Comparison of ENCODE assay signal across 1 cellular context in the genomic region with DNA sequence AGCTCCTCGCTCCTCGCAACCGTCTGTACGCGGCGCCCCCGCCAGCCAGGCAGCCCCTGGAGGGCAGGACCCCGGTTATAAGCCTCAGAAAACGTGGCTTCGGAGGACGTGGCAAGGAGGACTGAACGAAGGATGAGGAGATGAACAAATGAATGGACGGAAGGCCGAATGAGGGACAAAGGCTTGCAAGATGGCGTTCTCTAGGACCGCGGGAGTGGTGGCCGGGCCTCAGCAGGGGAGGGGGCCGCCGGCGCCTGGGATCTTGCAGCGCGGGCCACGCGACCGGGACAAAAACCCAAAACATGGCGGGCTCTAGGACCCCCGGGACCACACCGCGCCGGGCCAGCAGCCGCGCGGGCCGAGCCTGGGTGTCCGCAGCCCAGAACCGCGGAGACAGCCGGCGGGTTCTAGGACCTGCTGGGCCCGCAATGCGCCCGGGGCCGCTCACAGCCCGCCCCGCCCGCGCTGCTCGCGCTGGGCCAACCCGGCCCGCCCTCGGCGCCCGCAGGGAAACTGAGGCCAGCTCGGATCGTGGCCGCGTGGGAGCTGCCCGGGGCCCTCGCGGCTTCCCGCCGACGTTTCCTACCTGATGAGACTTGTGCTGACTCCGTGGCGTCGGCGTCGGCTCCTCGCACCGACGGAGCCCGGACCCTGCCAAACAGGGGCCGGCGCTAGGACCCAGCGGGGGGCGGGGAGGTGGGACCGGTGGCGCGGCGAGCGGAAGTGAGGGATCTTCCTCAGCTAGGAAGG.
TF ChIP-seq lines count a peak whose summit lies in the region.

No MANE protein-coding gene starts in this region.

TF ChIP-seq in WTC11, 78 proteins besides CTCF, POLR2A, EP300 and RAD21 (continued from another document and continues in another):
- TF ChIP-seq, protein P1, sequence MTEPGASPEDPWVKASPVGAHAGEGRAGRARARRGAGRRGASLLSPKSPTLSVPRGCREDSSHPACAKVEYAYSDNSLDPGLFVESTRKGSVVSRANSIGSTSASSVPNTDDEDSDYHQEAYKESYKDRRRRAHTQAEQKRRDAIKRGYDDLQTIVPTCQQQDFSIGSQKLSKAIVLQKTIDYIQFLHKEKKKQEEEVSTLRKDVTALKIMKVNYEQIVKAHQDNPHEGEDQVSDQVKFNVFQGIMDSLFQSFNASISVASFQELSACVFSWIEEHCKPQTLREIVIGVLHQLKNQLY (CRISPR knock-in tag; IDR thresholded peaks at IDR 0.05), result no peak
- TF ChIP-seq ZNF396 (CRISPR knock-in tag; IDR thresholded peaks at IDR 0.05; ENCODE audit: borderline replicate concordance) (no peak), TP53 (CRISPR knock-in tag; IDR thresholded peaks at IDR 0.05) (no peak), ZNF416 (CRISPR knock-in tag; IDR thresholded peaks at IDR 0.05) (peak; percentile 77; the same call in 1 of the 2 replicates), ZBTB21 (CRISPR knock-in tag; IDR thresholded peaks at IDR 0.05; ENCODE audit: borderline replicate concordance) (no peak), JUN (CRISPR knock-in tag; IDR thresholded peaks at IDR 0.05) (no peak), ZNF263 (CRISPR knock-in tag; IDR thresholded peaks at IDR 0.05; ENCODE audit: low read depth) (no peak), NFATC4 (CRISPR knock-in tag; IDR thresholded peaks at IDR 0.05) (no peak), NR3C1 (CRISPR knock-in tag; conservative IDR thresholded peaks at IDR 0.05; ENCODE audit: low read depth) (no peak), FOXK1 (CRISPR knock-in tag; IDR thresholded peaks at IDR 0.05) (peak; percentile 49), HMGA2 (CRISPR knock-in tag; IDR thresholded peaks at IDR 0.05) (no peak), ZNF423 (CRISPR knock-in tag; IDR thresholded peaks at IDR 0.05) (no peak), PRRX2 (CRISPR knock-in tag; IDR thresholded peaks at IDR 0.05) (0 out of 2 replicates have a peak, but pooled peaks have one; percentile 79), NFE2L1 (CRISPR knock-in tag; IDR thresholded peaks at IDR 0.05) (peak; percentile 59; the same call in 1 of the 2 replicates)
- TF ChIP-seq, protein P2, sequence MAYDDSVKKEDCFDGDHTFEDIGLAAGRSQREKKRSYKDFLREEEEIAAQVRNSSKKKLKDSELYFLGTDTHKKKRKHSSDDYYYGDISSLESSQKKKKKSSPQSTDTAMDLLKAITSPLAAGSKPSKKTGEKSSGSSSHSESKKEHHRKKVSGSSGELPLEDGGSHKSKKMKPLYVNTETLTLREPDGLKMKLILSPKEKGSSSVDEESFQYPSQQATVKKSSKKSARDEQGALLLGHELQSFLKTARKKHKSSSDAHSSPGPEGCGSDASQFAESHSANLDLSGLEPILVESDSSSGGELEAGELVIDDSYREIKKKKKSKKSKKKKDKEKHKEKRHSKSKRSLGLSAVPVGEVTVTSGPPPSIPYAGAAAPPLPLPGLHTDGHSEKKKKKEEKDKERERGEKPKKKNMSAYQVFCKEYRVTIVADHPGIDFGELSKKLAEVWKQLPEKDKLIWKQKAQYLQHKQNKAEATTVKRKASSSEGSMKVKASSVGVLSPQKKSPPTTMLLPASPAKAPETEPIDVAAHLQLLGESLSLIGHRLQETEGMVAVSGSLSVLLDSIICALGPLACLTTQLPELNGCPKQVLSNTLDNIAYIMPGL (CRISPR knock-in tag; IDR thresholded peaks at IDR 0.05), result no peak; the same call in 1 of the 2 replicates
- TF ChIP-seq, protein P3, sequence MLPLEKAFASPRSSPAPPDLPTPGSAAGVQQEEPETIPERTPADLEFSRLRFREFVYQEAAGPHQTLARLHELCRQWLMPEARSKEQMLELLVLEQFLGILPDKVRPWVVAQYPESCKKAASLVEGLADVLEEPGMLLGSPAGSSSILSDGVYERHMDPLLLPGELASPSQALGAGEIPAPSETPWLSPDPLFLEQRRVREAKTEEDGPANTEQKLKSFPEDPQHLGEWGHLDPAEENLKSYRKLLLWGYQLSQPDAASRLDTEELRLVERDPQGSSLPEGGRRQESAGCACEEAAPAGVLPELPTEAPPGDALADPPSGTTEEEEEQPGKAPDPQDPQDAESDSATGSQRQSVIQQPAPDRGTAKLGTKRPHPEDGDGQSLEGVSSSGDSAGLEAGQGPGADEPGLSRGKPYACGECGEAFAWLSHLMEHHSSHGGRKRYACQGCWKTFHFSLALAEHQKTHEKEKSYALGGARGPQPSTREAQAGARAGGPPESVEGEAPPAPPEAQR (CRISPR knock-in tag; IDR thresholded peaks at IDR 0.05), result no peak
- TF ChIP-seq, protein P4, sequence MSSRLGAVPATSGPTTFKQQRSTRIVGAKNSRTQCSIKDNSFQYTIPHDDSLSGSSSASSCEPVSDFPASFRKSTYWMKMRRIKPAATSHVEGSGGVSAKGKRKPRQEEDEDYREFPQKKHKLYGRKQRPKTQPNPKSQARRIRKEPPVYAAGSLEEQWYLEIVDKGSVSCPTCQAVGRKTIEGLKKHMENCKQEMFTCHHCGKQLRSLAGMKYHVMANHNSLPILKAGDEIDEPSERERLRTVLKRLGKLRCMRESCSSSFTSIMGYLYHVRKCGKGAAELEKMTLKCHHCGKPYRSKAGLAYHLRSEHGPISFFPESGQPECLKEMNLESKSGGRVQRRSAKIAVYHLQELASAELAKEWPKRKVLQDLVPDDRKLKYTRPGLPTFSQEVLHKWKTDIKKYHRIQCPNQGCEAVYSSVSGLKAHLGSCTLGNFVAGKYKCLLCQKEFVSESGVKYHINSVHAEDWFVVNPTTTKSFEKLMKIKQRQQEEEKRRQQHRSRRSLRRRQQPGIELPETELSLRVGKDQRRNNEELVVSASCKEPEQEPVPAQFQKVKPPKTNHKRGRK (CRISPR knock-in tag; IDR thresholded peaks at IDR 0.05; ENCODE audit: borderline replicate concordance), result no peak
- TF ChIP-seq, protein P5, sequence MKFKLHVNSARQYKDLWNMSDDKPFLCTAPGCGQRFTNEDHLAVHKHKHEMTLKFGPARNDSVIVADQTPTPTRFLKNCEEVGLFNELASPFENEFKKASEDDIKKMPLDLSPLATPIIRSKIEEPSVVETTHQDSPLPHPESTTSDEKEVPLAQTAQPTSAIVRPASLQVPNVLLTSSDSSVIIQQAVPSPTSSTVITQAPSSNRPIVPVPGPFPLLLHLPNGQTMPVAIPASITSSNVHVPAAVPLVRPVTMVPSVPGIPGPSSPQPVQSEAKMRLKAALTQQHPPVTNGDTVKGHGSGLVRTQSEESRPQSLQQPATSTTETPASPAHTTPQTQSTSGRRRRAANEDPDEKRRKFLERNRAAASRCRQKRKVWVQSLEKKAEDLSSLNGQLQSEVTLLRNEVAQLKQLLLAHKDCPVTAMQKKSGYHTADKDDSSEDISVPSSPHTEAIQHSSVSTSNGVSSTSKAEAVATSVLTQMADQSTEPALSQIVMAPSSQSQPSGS (CRISPR knock-in tag; IDR thresholded peaks at IDR 0.05; ENCODE audit: borderline replicate concordance, low read depth), result no peak
- TF ChIP-seq, protein P6, sequence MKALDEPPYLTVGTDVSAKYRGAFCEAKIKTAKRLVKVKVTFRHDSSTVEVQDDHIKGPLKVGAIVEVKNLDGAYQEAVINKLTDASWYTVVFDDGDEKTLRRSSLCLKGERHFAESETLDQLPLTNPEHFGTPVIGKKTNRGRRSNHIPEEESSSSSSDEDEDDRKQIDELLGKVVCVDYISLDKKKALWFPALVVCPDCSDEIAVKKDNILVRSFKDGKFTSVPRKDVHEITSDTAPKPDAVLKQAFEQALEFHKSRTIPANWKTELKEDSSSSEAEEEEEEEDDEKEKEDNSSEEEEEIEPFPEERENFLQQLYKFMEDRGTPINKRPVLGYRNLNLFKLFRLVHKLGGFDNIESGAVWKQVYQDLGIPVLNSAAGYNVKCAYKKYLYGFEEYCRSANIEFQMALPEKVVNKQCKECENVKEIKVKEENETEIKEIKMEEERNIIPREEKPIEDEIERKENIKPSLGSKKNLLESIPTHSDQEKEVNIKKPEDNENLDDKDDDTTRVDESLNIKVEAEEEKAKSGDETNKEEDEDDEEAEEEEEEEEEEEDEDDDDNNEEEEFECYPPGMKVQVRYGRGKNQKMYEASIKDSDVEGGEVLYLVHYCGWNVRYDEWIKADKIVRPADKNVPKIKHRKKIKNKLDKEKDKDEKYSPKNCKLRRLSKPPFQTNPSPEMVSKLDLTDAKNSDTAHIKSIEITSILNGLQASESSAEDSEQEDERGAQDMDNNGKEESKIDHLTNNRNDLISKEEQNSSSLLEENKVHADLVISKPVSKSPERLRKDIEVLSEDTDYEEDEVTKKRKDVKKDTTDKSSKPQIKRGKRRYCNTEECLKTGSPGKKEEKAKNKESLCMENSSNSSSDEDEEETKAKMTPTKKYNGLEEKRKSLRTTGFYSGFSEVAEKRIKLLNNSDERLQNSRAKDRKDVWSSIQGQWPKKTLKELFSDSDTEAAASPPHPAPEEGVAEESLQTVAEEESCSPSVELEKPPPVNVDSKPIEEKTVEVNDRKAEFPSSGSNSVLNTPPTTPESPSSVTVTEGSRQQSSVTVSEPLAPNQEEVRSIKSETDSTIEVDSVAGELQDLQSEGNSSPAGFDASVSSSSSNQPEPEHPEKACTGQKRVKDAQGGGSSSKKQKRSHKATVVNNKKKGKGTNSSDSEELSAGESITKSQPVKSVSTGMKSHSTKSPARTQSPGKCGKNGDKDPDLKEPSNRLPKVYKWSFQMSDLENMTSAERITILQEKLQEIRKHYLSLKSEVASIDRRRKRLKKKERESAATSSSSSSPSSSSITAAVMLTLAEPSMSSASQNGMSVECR (CRISPR knock-in tag; IDR thresholded peaks at IDR 0.05; ENCODE audit: borderline replicate concordance), result no peak
- TF ChIP-seq, protein P7, sequence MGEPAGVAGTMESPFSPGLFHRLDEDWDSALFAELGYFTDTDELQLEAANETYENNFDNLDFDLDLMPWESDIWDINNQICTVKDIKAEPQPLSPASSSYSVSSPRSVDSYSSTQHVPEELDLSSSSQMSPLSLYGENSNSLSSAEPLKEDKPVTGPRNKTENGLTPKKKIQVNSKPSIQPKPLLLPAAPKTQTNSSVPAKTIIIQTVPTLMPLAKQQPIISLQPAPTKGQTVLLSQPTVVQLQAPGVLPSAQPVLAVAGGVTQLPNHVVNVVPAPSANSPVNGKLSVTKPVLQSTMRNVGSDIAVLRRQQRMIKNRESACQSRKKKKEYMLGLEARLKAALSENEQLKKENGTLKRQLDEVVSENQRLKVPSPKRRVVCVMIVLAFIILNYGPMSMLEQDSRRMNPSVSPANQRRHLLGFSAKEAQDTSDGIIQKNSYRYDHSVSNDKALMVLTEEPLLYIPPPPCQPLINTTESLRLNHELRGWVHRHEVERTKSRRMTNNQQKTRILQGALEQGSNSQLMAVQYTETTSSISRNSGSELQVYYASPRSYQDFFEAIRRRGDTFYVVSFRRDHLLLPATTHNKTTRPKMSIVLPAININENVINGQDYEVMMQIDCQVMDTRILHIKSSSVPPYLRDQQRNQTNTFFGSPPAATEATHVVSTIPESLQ (CRISPR knock-in tag; IDR thresholded peaks at IDR 0.05), result no peak
- TF ChIP-seq, protein P8, sequence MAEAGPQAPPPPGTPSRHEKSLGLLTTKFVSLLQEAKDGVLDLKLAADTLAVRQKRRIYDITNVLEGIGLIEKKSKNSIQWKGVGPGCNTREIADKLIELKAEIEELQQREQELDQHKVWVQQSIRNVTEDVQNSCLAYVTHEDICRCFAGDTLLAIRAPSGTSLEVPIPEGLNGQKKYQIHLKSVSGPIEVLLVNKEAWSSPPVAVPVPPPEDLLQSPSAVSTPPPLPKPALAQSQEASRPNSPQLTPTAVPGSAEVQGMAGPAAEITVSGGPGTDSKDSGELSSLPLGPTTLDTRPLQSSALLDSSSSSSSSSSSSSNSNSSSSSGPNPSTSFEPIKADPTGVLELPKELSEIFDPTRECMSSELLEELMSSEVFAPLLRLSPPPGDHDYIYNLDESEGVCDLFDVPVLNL (CRISPR knock-in tag; IDR thresholded peaks at IDR 0.05; ENCODE audit: borderline replicate concordance, low read depth), result peak; percentile 62; the same call in 1 of the 2 replicates
- TF ChIP-seq, protein P9, sequence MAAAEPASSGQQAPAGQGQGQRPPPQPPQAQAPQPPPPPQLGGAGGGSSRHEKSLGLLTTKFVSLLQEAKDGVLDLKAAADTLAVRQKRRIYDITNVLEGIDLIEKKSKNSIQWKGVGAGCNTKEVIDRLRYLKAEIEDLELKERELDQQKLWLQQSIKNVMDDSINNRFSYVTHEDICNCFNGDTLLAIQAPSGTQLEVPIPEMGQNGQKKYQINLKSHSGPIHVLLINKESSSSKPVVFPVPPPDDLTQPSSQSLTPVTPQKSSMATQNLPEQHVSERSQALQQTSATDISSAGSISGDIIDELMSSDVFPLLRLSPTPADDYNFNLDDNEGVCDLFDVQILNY (CRISPR knock-in tag; IDR thresholded peaks at IDR 0.05), result no peak; the same call in 1 of the 2 replicates
- TF ChIP-seq, protein P10, sequence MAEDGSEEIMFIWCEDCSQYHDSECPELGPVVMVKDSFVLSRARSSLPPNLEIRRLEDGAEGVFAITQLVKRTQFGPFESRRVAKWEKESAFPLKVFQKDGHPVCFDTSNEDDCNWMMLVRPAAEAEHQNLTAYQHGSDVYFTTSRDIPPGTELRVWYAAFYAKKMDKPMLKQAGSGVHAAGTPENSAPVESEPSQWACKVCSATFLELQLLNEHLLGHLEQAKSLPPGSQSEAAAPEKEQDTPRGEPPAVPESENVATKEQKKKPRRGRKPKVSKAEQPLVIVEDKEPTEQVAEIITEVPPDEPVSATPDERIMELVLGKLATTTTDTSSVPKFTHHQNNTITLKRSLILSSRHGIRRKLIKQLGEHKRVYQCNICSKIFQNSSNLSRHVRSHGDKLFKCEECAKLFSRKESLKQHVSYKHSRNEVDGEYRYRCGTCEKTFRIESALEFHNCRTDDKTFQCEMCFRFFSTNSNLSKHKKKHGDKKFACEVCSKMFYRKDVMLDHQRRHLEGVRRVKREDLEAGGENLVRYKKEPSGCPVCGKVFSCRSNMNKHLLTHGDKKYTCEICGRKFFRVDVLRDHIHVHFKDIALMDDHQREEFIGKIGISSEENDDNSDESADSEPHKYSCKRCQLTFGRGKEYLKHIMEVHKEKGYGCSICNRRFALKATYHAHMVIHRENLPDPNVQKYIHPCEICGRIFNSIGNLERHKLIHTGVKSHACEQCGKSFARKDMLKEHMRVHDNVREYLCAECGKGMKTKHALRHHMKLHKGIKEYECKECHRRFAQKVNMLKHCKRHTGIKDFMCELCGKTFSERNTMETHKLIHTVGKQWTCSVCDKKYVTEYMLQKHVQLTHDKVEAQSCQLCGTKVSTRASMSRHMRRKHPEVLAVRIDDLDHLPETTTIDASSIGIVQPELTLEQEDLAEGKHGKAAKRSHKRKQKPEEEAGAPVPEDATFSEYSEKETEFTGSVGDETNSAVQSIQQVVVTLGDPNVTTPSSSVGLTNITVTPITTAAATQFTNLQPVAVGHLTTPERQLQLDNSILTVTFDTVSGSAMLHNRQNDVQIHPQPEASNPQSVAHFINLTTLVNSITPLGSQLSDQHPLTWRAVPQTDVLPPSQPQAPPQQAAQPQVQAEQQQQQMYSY (CRISPR knock-in tag; IDR thresholded peaks at IDR 0.05), result 0 out of 2 replicates have a peak, but pooled peaks have one; percentile 27
- TF ChIP-seq, protein P11, sequence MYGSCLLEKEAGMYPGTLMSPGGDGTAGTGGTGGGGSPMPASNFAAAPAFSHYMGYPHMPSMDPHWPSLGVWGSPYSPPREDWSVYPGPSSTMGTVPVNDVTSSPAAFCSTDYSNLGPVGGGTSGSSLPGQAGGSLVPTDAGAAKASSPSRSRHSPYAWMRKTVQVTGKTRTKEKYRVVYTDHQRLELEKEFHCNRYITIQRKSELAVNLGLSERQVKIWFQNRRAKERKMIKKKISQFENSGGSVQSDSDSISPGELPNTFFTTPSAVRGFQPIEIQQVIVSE (CRISPR knock-in tag; IDR thresholded peaks at IDR 0.05; ENCODE audit: borderline replicate concordance), result no peak
